In genomic region chr3:170356596-170357175, GRCh38 we compare ENCODE assay signal across 8 cellular contexts. TPM values are rescaled to one million over a fixed set of nuclear protein-coding genes. Genes with fewer than 3 reads are reported as not detected.
DNase-seq lines count a peak whose midpoint lies in the region; ATAC-seq, FAIRE-seq and TF ChIP-seq lines count a peak whose summit lies in the region.

No MANE protein-coding gene starts in this region.

- CTCF ChIA-PET in H1 (lab: Charles Lee; ENCODE audit: partially characterized antibody) = interaction anchor here (0.6 to 1.2 kb wide), 6 partner anchors 13 to 455 kb away, joined by 3 to 5 read pairs (median 3); no protein-coding TSS in a partner anchor

- H3K79me1 ChIP-seq in H1 (ENCODE audit: low read depth, low read length) = no peaks in the 10 kb centered on the region

- no peak for TF ChIP-seq EP300 in H1 (IDR thresholded peaks at IDR 0.05; ENCODE audit: borderline replicate concordance in 1 of 2, low read depth in 2 of 2, low read length in 2 of 2)

- no peak for FAIRE-seq in H1 (lab: Jason Lieb, UNC)

- ATAC-seq in GM18508 (IDR thresholded peaks at IDR 0.05; ENCODE audit: insufficient read depth, unreplicated experiment) (peak; percentile 24), HG02970 (IDR thresholded peaks at IDR 0.05; ENCODE audit: low FRiP score, unreplicated experiment) (peak; percentile 38)

- no peaks in the 10 kb centered on the region for H3K27me3 ChIP-seq in ACC112 (ENCODE audit: insufficient read depth, low read length)
- no peaks in the 10 kb centered on the region for H3K27me3 ChIP-seq in H1 (replicated peaks in 1 of 4; ENCODE audit: control insufficient read depth in 3 of 4, extremely low read depth in 1 of 4, insufficient read depth in 3 of 4, low read length in 3 of 4)

- 0 out of 2 replicates have a peak overlapping the region, but pooled peaks have one; percentile 92 for H2BK20ac ChIP-seq in H1 (ENCODE audit: low read length)

- H4K20me1 ChIP-seq in H1 (replicated peaks in 1 of 2; ENCODE audit: control insufficient read depth in 1 of 2, insufficient read depth in 2 of 2, low read length in 2 of 2) = peaks cover 4 to 7% of the 10 kb centered on the region in 2 experiments

- H3K56ac ChIP-seq in H1 (replicated peaks; ENCODE audit: insufficient read length, low read depth, low read length) = peak overlapping the region; percentile 79

- H2BK15ac ChIP-seq in H1 (ENCODE audit: low read length) = no peak overlapping the region

- peak overlapping the region; percentile 86 for H4K91ac ChIP-seq in H1 (replicated peaks; ENCODE audit: insufficient read length, low read length)

- H3K27ac ChIP-seq in ACC112 (ENCODE audit: low read depth, low read length) (peak overlapping the region; percentile 92), H1 (ENCODE audit: low read depth, low read length) (peak overlapping the region; percentile 63; the same call in 1 of the 2 replicates)

- DNase-seq in NCI-H446 (lab: John Stamatoyannopoulos, UW) (peak; percentile 41 to 92), H1 (ENCODE audit: low read depth in 1 of 2, low spot score in 2 of 2) (peak; percentile 69 to 84), midbrain (lab: John Stamatoyannopoulos, UW) (peak; percentile 54)
- DNase-seq in activated CD4-positive, alpha-beta T cell treated with anti-CD3 and anti-CD28 coated beads, Interleukin-2, amount 50 U/mL, for 24 hours (ENCODE audit: low read depth in 1 of 2, low spot score in 1 of 2) = peak; percentile 12 to 20
- DNase-seq in stimulated activated CD8-positive, alpha-beta memory T cell treated with anti-CD3 and anti-CD28 coated beads, Interleukin-4, amount 100 ng/mL, for 1 hour (ENCODE audit: low read depth in 2 of 2, low spot score in 1 of 2) = peak; percentile 17 to 28

- no peak overlapping the region; the same call in 1 of the 2 replicates for H3K18ac ChIP-seq in H1 (ENCODE audit: extremely low read depth, low read length)

- TF ChIP-seq CTCF in H1 (IDR thresholded peaks at IDR 0.05; ENCODE audit: control extremely low read depth in 1 of 3, insufficient read depth in 1 of 3, low read depth in 1 of 3, low read length in 3 of 3) = peak in 1 of 3 experiments; percentile 10; a peak in 1 of 4 replicates

- H3K4me1 ChIP-seq in ACC112 (ENCODE audit: control insufficient read depth, insufficient read depth, low read length, unreplicated experiment) (peaks cover 42% of the 10 kb centered on the region), H1 (replicated peaks in 1 of 4; ENCODE audit: control insufficient read depth in 3 of 4, insufficient read depth in 4 of 4, low read length in 3 of 4) (peaks cover 2 to 18% (median 9%) of the 10 kb centered on the region in 4 experiments; a peak in 4 of 7 replicates)

- H3K36me3 ChIP-seq in ACC112 (ENCODE audit: insufficient read depth, low read length) = peaks cover 18% of the 10 kb centered on the region; the same call in 1 of the 2 replicates
- H3K36me3 ChIP-seq in H1 (ENCODE audit: control insufficient read depth in 2 of 4, insufficient read depth in 4 of 4, low read length in 3 of 4) = peaks cover 0 to 16% (median 4%) of the 10 kb centered on the region in 4 experiments; a peak in 6 of 8 replicates

- POLR2A ChIA-PET in H1 (lab: Charles Lee; ENCODE audit: partially characterized antibody) = interaction anchor here (0.6 to 2.5 kb wide), 10 partner anchors 10 to 513 kb away, joined by 3 to 10 read pairs (median 4); partner anchors contain the start of genes PRKCI and RPL22L1

- H3K4me2 ChIP-seq in H1 (ENCODE audit: insufficient read depth in 1 of 2, low read depth in 2 of 2, low read length in 2 of 2) = peak overlapping the region; percentile 72 to 94

- peak overlapping the region; percentile 79 for H4K5ac ChIP-seq in H1 (ENCODE audit: insufficient read length, low read depth, low read length)

- peak overlapping the region; percentile 96 for H2BK5ac ChIP-seq in H1 (ENCODE audit: low read depth, low read length)

- TF ChIP-seq POLR2A in H1 (IDR thresholded peaks at IDR 0.05; ENCODE audit: control extremely low read depth in 1 of 2, low read depth in 2 of 2, low read length in 2 of 2) = no peak

- no peaks in the 10 kb centered on the region for H3K9me3 ChIP-seq in H1 (ENCODE audit: insufficient read depth in 2 of 2, low read depth in 1 of 2, low read length in 1 of 2)

- 1% methylated on average over 21 of the region's 60 CpGs; no CpG with 5 or more reads in 1 of the 2 experiments for WGBS in H1 (ENCODE audit: extremely low coverage in 1 of 2, insufficient coverage in 1 of 2, insufficient read length in 1 of 2, insufficient replicate concordance in 2 of 2, low coverage in 1 of 2, low lambda C conversion rate in 2 of 2, missing lambda C conversion rate in 1 of 2), 2 experiments

- H3K79me2 ChIP-seq in ACC112 (ENCODE audit: control insufficient read depth, insufficient read depth, low read length, unreplicated experiment) = peaks cover 41% of the 10 kb centered on the region
- H3K79me2 ChIP-seq in H1 (ENCODE audit: control insufficient read depth in 1 of 2, insufficient read depth in 2 of 2, low read length in 2 of 2) = peaks cover 21 to 35% of the 10 kb centered on the region in 2 experiments

- H3K23ac ChIP-seq in H1 (ENCODE audit: insufficient read length) = no peak overlapping the region

- peak overlapping the region in 3 of 4 experiments; percentile 43 to 78 (median 47); a peak in 4 of 7 replicates for H3K9ac ChIP-seq in H1 (replicated peaks in 1 of 4; ENCODE audit: extremely low read depth in 1 of 4, low read depth in 3 of 4, low read length in 3 of 4)

- H2BK120ac ChIP-seq in H1 (replicated peaks; ENCODE audit: low read depth, low read length) = peak overlapping the region; percentile 69

- H3K4me3 ChIP-seq in ACC112 (ENCODE audit: low read depth, low read length) (peak overlapping the region; percentile 76), H1 (ENCODE audit: extremely low read depth in 1 of 4, insufficient read depth in 2 of 4, low read depth in 3 of 4, low read length in 4 of 4) (peak overlapping the region; percentile 43 to 77 (median 62))

- peak overlapping the region; percentile 91 for H3K4ac ChIP-seq in H1 (replicated peaks; ENCODE audit: insufficient read length, low read depth, low read length)

- H4K8ac ChIP-seq in H1 (ENCODE audit: extremely low read depth, insufficient read depth, low read length) = no peak overlapping the region

- H3K23me2 ChIP-seq in H1 (ENCODE audit: low read depth, low read length) = peaks cover 8% of the 10 kb centered on the region; the same call in 1 of the 2 replicates

- H3K14ac ChIP-seq in H1 (ENCODE audit: insufficient read length) = no peak overlapping the region

- H2AFZ ChIP-seq in ACC112 (ENCODE audit: low read length, unreplicated experiment) (peak overlapping the region; percentile 94), H1 (ENCODE audit: low read length) (peak overlapping the region; percentile 9; the same call in 1 of the 2 replicates)

- TF ChIP-seq RAD21 in H1 (IDR thresholded peaks at IDR 0.05 in 1 of 2, conservative IDR thresholded peaks at IDR 0.05 in 1 of 2; ENCODE audit: low read depth in 2 of 2, low read length in 2 of 2) = 0 out of 4 replicates have a peak, but pooled peaks of 1 of the 2 experiments have one; percentile 7

- H2AK5ac ChIP-seq in H1 (ENCODE audit: low read depth, low read length) = peak overlapping the region; percentile 57; the same call in 1 of the 2 replicates

- H2BK12ac ChIP-seq in H1 (ENCODE audit: low read depth, low read length) = peak overlapping the region; percentile 76; the same call in 1 of the 2 replicates

TF ChIP-seq in H1, 55 proteins besides CTCF, POLR2A, EP300 and RAD21:
- TF ChIP-seq CREB1 (IDR thresholded peaks at IDR 0.05) (no peak), RXRA (IDR thresholded peaks at IDR 0.05; ENCODE audit: insufficient read depth, low read depth, low read length) (0 out of 2 replicates have a peak, but pooled peaks have one; percentile 14), EGR1 (IDR thresholded peaks at IDR 0.05; ENCODE audit: borderline replicate concordance, low read depth, low read length) (peak; percentile 85), TAF7 (optimal IDR thresholded peaks at IDR 0.05; ENCODE audit: borderline replicate concordance, low read depth, low read length) (peak; percentile 44), E2F6 (IDR thresholded peaks at IDR 0.05) (no peak), YY1 (IDR thresholded peaks at IDR 0.05; ENCODE audit: low read depth, low read length) (peak; percentile 49; the same call in 1 of the 2 replicates), CHD2 (IDR thresholded peaks at IDR 0.05; ENCODE audit: low read length) (no peak), TAF1 (IDR thresholded peaks at IDR 0.05; ENCODE audit: low read depth, low read length) (peak; percentile 58; the same call in 1 of the 2 replicates), KDM5A (IDR thresholded peaks at IDR 0.05; ENCODE audit: low read length) (no peak), HDAC2 (IDR thresholded peaks at IDR 0.05; ENCODE audit: borderline replicate concordance in 1 of 2, low read depth in 2 of 2, low read length in 2 of 2) (0 out of 4 replicates have a peak, but pooled peaks of 1 of the 2 experiments have one; percentile 62), TCF12 (IDR thresholded peaks at IDR 0.05; ENCODE audit: low read depth, low read length) (peak; percentile 67; the same call in 1 of the 2 replicates), CBX5 (IDR thresholded peaks at IDR 0.05; ENCODE audit: low read depth, low read length) (no peak), SIRT6 (IDR thresholded peaks at IDR 0.05; ENCODE audit: low read length) (no peak)
TF ChIP-seq in H1: peak in this region for 7.

RNA-seq across cellular contexts. Expression of gene SKIL, which starts 0.8 kb away (rescaled TPM):
- 266 and 277 TPM in 2 replicates for total RNA-seq in H1 (2021; fragmentation: NEBNext Ultra II Directional; extraction: Animal tissue kit (Norgen Biotek cat#: 25700))
- polyA plus RNA-seq in H1 (2011; rRNA removed) = 9.5 and 13.2 TPM in 2 replicates
- polyA plus RNA-seq in H1 (2011; cell fraction: cytosol; rRNA removed) = 18.5 TPM
- polyA plus RNA-seq in H1 (2011; cell fraction: nucleus; rRNA removed) = 20.1 TPM
- 29.1 to 79.4 TPM (median 36.5 TPM) in 4 replicates for polyA plus RNA-seq in H1 (2012, experiment 1 of 2)
- polyA plus RNA-seq in H1 (2012, experiment 2 of 2) = 2.7 TPM
- polyA plus RNA-seq in H1 (2013, experiment 1 of 2) = 92.2 TPM
- 96.2 TPM for polyA plus RNA-seq in H1 (2013, experiment 2 of 2)
- 158 and 178 TPM in 2 replicates for polyA minus RNA-seq in H1 (2011; rRNA and poly(A)+ RNA removed)
- polyA minus RNA-seq in H1 (2011; cell fraction: cytosol; rRNA and poly(A)+ RNA removed) = 75.6 TPM
- 179 TPM for polyA minus RNA-seq in H1 (2011; cell fraction: nucleus; rRNA and poly(A)+ RNA removed)

Comparison
In these comparisons a context has a peak if more than half of its experiments do, and no peak if none do; other contexts are left out.
1. Peak in every context shown above with its lines: DNase-seq, ATAC-seq, H3K4me3 ChIP-seq and H3K27ac ChIP-seq.
2. DNase-seq: peak in every context shown above with its lines; median percentile 76 in H1; 66 in NCI-H446; 54 in midbrain; 22 in stimulated activated CD8-positive, alpha-beta memory T cell treated with anti-CD3 and anti-CD28 coated beads, Interleukin-4, amount 100 ng/mL, for 1 hour; 16 in activated CD4-positive, alpha-beta T cell treated with anti-CD3 and anti-CD28 coated beads, Interleukin-2, amount 50 U/mL, for 24 hours.